In genomic region chr19:43595605-43595998, GRCh38 we compare ENCODE assay signal across 6 cellular contexts. TPM values are rescaled to one million over a fixed set of nuclear protein-coding genes. Genes with fewer than 3 reads are reported as not detected.
DNase-seq lines count a peak whose midpoint lies in the region; ATAC-seq, FAIRE-seq and TF ChIP-seq lines count a peak whose summit lies in the region.

No MANE protein-coding gene starts in this region.

- H3K27me3 ChIP-seq in K562 (ENCODE audit: control insufficient read depth in 2 of 2, insufficient read depth in 2 of 2, low read length in 2 of 2) = no peaks in the 10 kb centered on the region

- no peaks in the 10 kb centered on the region for H3K9me3 ChIP-seq in K562 (replicated peaks; ENCODE audit: control insufficient read depth, insufficient read depth, low read depth, low read length)

- TF ChIP-seq POLR2A in K562 (conservative IDR thresholded peaks at IDR 0.05) = no peak

- TSS peak; percentile 85 for BruUV-seq in K562 (replicated peaks; lab: Mats Ljungman, UMichigan)

- no peak for TF ChIP-seq CTCF in K562 (IDR thresholded peaks at IDR 0.05 in 2 of 3, conservative IDR thresholded peaks at IDR 0.05 in 1 of 3; ENCODE audit: insufficient read depth in 2 of 3, low read depth in 1 of 3, low read length in 3 of 3)
- TF ChIP-seq CTCF in nephron (IDR thresholded peaks at IDR 0.05; ENCODE audit: unreplicated experiment in 3 of 3) = no peak

- H4K20me1 ChIP-seq in K562 (replicated peaks; ENCODE audit: control insufficient read depth, insufficient read depth, low read length) = no peaks in the 10 kb centered on the region

- TF ChIP-seq RAD21 in K562 (CRISPR knock-in tag; conservative IDR thresholded peaks at IDR 0.05 in 1 of 2, IDR thresholded peaks at IDR 0.05 in 1 of 2) = no peak

- CTCF ChIA-PET in K562 (lab: Yijun Ruan, JAX; ENCODE audit: low intra/inter-chr PET ratio) = interaction anchor here (1.0 to 1.9 kb wide), 3 partner anchors 30 to 148 kb away, joined by 3 to 9 read pairs (median 6); no protein-coding TSS in a partner anchor

- peak overlapping the region; percentile 76 for H3K4me3 ChIP-seq in K562

- in situ Hi-C loops in K562 (cut with MboI) = no loop called here

- peak; percentile 30 for ATAC-seq in K562
- no peak for ATAC-seq in GM18520 (IDR thresholded peaks at IDR 0.05; ENCODE audit: unreplicated experiment)

- WGBS in K562 (ENCODE audit: insufficient coverage, low coverage, missing lambda C conversion rate) = 8% methylated on average over 16 of the region's 18 CpGs

- H3K4me1 Mint-ChIP-seq in nephron = peaks cover 38% of the 10 kb centered on the region

- peaks cover 15 to 47% of the 10 kb centered on the region in 2 experiments; a peak in 4 of 5 replicates for H3K4me1 ChIP-seq in K562 (replicated peaks in 1 of 2; ENCODE audit: control insufficient read depth in 2 of 2, insufficient read depth in 2 of 2, low read length in 2 of 2)

- intact Hi-C loops in K562 (cut with micrococcal nuclease) = no loop called here

- POLR2A ChIA-PET in K562 (lab: Yijun Ruan, JAX) = interaction anchor here (0.5 to 5.6 kb wide), 10 partner anchors 13 to 169 kb away, joined by 3 to 60 read pairs (median 4); partner anchors contain the start of genes PINLYP, SRRM5 and XRCC1

- peaks cover 27% of the 10 kb centered on the region for H3K36me3 Mint-ChIP-seq in nephron (ENCODE audit: low read depth)

- peak overlapping the region; percentile 81 for H3K27ac ChIP-seq in K562 (ENCODE audit: extremely low read depth, low read depth, low read length)

- no peak for TF ChIP-seq EP300 in K562 (IDR thresholded peaks at IDR 0.05; ENCODE audit: low read length)

- peak overlapping the region; percentile 94 to 98 (median 96) for H3K4me3 Mint-ChIP-seq in nephron

- peak overlapping the region; percentile 100 for H3K27ac Mint-ChIP-seq in nephron

- H3K9ac ChIP-seq in K562 (ENCODE audit: insufficient read depth in 1 of 2, low read depth in 2 of 2, low read length in 2 of 2) = peak overlapping the region; percentile 76 to 97

- no peak for FAIRE-seq in K562 (lab: Jason Lieb, UNC)

- H3K9me3 Mint-ChIP-seq in nephron = no peaks in the 10 kb centered on the region

- DNase-seq in stimulated activated CD4-positive, alpha-beta T cell treated with anti-CD3 and anti-CD28 coated beads, Interleukin-2, amount 100 ng/mL, for 24 hours = peak; percentile 18 to 41
- DNase-seq in stimulated activated CD4-positive, alpha-beta T cell treated with anti-CD3 and anti-CD28 coated beads, Interleukin-1b, Interleukin-23, amount 100 ng/mL, for 48 hours = no peak
- DNase-seq in K562 (ENCODE audit: extremely low read depth in 1 of 4, low spot score in 3 of 4) (no peak), NCI-H2107 treated with DMSO at 0.1 percent for 48 hours (lab: John Stamatoyannopoulos, UW; ENCODE audit: unreplicated experiment) (no peak)

- H3K27me3 Mint-ChIP-seq in nephron (ENCODE audit: low read depth) = no peaks in the 10 kb centered on the region

- H3K9me1 ChIP-seq in K562 (ENCODE audit: control insufficient read depth, insufficient read depth, low read length) = no peaks in the 10 kb centered on the region

- H2AFZ ChIP-seq in K562 (ENCODE audit: low read depth, low read length) = peak overlapping the region; percentile 75

- peak overlapping the region; percentile 75 for H3K4me2 ChIP-seq in K562 (ENCODE audit: insufficient read depth, low read length)

- H3K36me3 ChIP-seq in K562 (ENCODE audit: control insufficient read depth, insufficient read depth, low read length) = peaks cover 45% of the 10 kb centered on the region; the same call in 2 of the 3 replicates

- H3K79me2 ChIP-seq in K562 (ENCODE audit: control insufficient read depth, insufficient read depth, low read length) = peaks cover 41% of the 10 kb centered on the region

RNA-seq across cellular contexts. Expression of gene IRGQ, which starts 0.3 kb away (rescaled TPM):
- 18.5 and 25.1 TPM in 2 replicates for total RNA-seq in K562 (2011; cell fraction: chromatin; rRNA removed; ENCODE audit: low replicate concordance)
- 14.3 and 16.3 TPM in 2 replicates for total RNA-seq in K562 (2011; cell fraction: nucleolus; rRNA removed)
- 23.6 and 35.4 TPM in 2 replicates for total RNA-seq in K562 (2011; cell fraction: nucleoplasm; rRNA removed)
- total RNA-seq in K562 (2014; rRNA removed) = 5.3 and 7.3 TPM in 2 replicates
- 8.8 and 9.6 TPM in 2 replicates for total RNA-seq in K562 (2014; rRNA removed; fragmentation: Illumina TruSeq; extraction: Trizol)
- total RNA-seq in K562 (2015; rRNA removed; fragmentation: Illumina TruSeq; extraction: Trizol) = 7.8 and 7.9 TPM in 2 replicates
- 16.8 and 19.2 TPM in 2 replicates for total RNA-seq in K562 (2021)
- 8.3 and 11.2 TPM in 2 replicates for polyA plus RNA-seq in K562 (2011; rRNA removed)
- 6.4 and 14.2 TPM in 2 replicates for polyA plus RNA-seq in K562 (2011; cell fraction: cytosol; rRNA removed)
- 7.0 and 10.7 TPM in 2 replicates for polyA plus RNA-seq in K562 (2011; cell fraction: nucleus; rRNA removed)
- 2.1 and 2.5 TPM in 2 replicates for polyA plus RNA-seq in K562 (2012)
- 3.4 and 5.1 TPM in 2 replicates for polyA plus RNA-seq in K562 (2014; fragmentation: Illumina TruSeq; extraction: Trizol)
- polyA plus RNA-seq in K562 (2014; fragmentation: Nextera tagmentation; extraction: Ambion mirVana) = 10 to 100 TPM in 1 of 2 experiments, 1 to 10 TPM in 1; 3.5 to 11.2 TPM
- polyA plus RNA-seq in K562 (2014; rRNA removed) = 6.2 and 6.6 TPM in 2 replicates
- polyA minus RNA-seq in K562 (2011; rRNA and poly(A)+ RNA removed) = 13.0 and 15.6 TPM in 2 replicates
- 8.6 and 11.0 TPM in 2 replicates for polyA minus RNA-seq in K562 (2011; cell fraction: cytosol; rRNA and poly(A)+ RNA removed)
- 2.2 and 3.3 TPM in 2 replicates for polyA minus RNA-seq in K562 (2011; cell fraction: nucleus; rRNA and poly(A)+ RNA removed)

RNA-seq across cellular contexts. Expression of gene ZNF576, which starts 0.8 kb away (rescaled TPM):
- total RNA-seq in K562 (2011; cell fraction: chromatin; rRNA removed; ENCODE audit: low replicate concordance) = 16.8 and 39.5 TPM in 2 replicates
- 33.8 and 38.9 TPM in 2 replicates for total RNA-seq in K562 (2011; cell fraction: nucleolus; rRNA removed)
- 35.0 and 41.2 TPM in 2 replicates for total RNA-seq in K562 (2011; cell fraction: nucleoplasm; rRNA removed)
- total RNA-seq in K562 (2014; rRNA removed) (7.1 and 16.2 TPM in 2 replicates), K562 (2014; rRNA removed; fragmentation: Illumina TruSeq; extraction: Trizol) (5.6 and 6.8 TPM in 2 replicates), K562 (2015; rRNA removed; fragmentation: Illumina TruSeq; extraction: Trizol) (8.8 and 9.9 TPM in 2 replicates), K562 (2021) (14.2 and 18.2 TPM in 2 replicates)
- polyA plus RNA-seq in K562 (2011; rRNA removed) (7.3 and 9.7 TPM in 2 replicates), K562 (2014; fragmentation: Illumina TruSeq; extraction: Trizol) (12.5 and 12.7 TPM in 2 replicates), K562 (2014; fragmentation: Nextera tagmentation; extraction: Ambion mirVana) (10 to 100 TPM; 12.2 to 18.2 TPM), K562 (2014; rRNA removed) (12.8 and 17.4 TPM in 2 replicates)
- 14.2 and 34.8 TPM in 2 replicates for polyA plus RNA-seq in K562 (2011; cell fraction: cytosol; rRNA removed)
- 10.6 and 13.3 TPM in 2 replicates for polyA plus RNA-seq in K562 (2011; cell fraction: nucleus; rRNA removed)
- 12.8 and 12.9 TPM in 2 replicates for polyA plus RNA-seq in K562 (2012)
- 6.4 and 8.1 TPM in 2 replicates for polyA minus RNA-seq in K562 (2011; rRNA and poly(A)+ RNA removed)
- 5.5 and 6.7 TPM in 2 replicates for polyA minus RNA-seq in K562 (2011; cell fraction: cytosol; rRNA and poly(A)+ RNA removed)
- polyA minus RNA-seq in K562 (2011; cell fraction: nucleus; rRNA and poly(A)+ RNA removed) = 12.8 and 16.1 TPM in 2 replicates

RNA-seq across cellular contexts. Expression of gene SRRM5, which starts 16.3 kb away (rescaled TPM):
- 1.0 and 1.2 TPM in 2 replicates for total RNA-seq in K562 (2011; cell fraction: chromatin; rRNA removed; ENCODE audit: low replicate concordance)
- 0.33 TPM in 1 of 2 replicates, not detected in the other for total RNA-seq in K562 (2011; cell fraction: nucleolus; rRNA removed)
- 0.23 and 0.29 TPM in 2 replicates for total RNA-seq in K562 (2011; cell fraction: nucleoplasm; rRNA removed)
- 0.08 and 0.09 TPM in 2 replicates for total RNA-seq in K562 (2014; rRNA removed)
- 0.13 and 0.25 TPM in 2 replicates for total RNA-seq in K562 (2014; rRNA removed; fragmentation: Illumina TruSeq; extraction: Trizol)
- total RNA-seq in K562 (2015; rRNA removed; fragmentation: Illumina TruSeq; extraction: Trizol) = 0.08 and 0.18 TPM in 2 replicates
- total RNA-seq in K562 (2021) = 0.11 and 0.18 TPM in 2 replicates
- 0.10 and 0.18 TPM in 2 replicates for polyA plus RNA-seq in K562 (2011; rRNA removed)
- polyA plus RNA-seq in K562 (2011; cell fraction: cytosol; rRNA removed) = 0.01 and 0.03 TPM in 2 replicates
- 0.29 and 0.67 TPM in 2 replicates for polyA plus RNA-seq in K562 (2011; cell fraction: nucleus; rRNA removed)
- 0.26 and 0.37 TPM in 2 replicates for polyA plus RNA-seq in K562 (2012)
- polyA plus RNA-seq in K562 (2014; fragmentation: Illumina TruSeq; extraction: Trizol) = 0.43 and 0.45 TPM in 2 replicates
- polyA plus RNA-seq in K562 (2014; fragmentation: Nextera tagmentation; extraction: Ambion mirVana) = not detected
- 0.25 and 0.36 TPM in 2 replicates for polyA plus RNA-seq in K562 (2014; rRNA removed)
- 0.12 TPM in 1 of 2 replicates, not detected in the other for polyA minus RNA-seq in K562 (2011; rRNA and poly(A)+ RNA removed)
- not detected in 2 replicates for polyA minus RNA-seq in K562 (2011; cell fraction: cytosol; rRNA and poly(A)+ RNA removed)
- 0.22 TPM in 1 of 2 replicates, not detected in the other for polyA minus RNA-seq in K562 (2011; cell fraction: nucleus; rRNA and poly(A)+ RNA removed)

RNA-seq across cellular contexts. Expression of gene PINLYP, which starts 20.0 kb away (rescaled TPM):
- 0.30 and 1.1 TPM in 2 replicates for total RNA-seq in K562 (2011; cell fraction: chromatin; rRNA removed; ENCODE audit: low replicate concordance)
- 0.66 and 1.0 TPM in 2 replicates for total RNA-seq in K562 (2011; cell fraction: nucleolus; rRNA removed)
- total RNA-seq in K562 (2011; cell fraction: nucleoplasm; rRNA removed) = 0.76 and 0.95 TPM in 2 replicates
- total RNA-seq in K562 (2014; rRNA removed) (1.1 TPM in 2 replicates), K562 (2014; rRNA removed; fragmentation: Illumina TruSeq; extraction: Trizol) (1.1 and 1.7 TPM in 2 replicates), K562 (2015; rRNA removed; fragmentation: Illumina TruSeq; extraction: Trizol) (2.2 and 2.7 TPM in 2 replicates), K562 (2021) (1.00 and 2.4 TPM in 2 replicates)
- polyA plus RNA-seq in K562 (2011; rRNA removed) (1.0 and 1.5 TPM in 2 replicates), K562 (2014; fragmentation: Illumina TruSeq; extraction: Trizol) (2.8 and 4.7 TPM in 2 replicates), K562 (2014; fragmentation: Nextera tagmentation; extraction: Ambion mirVana) (1 to 10 TPM; 4.6 to 6.0 TPM), K562 (2014; rRNA removed) (6.7 and 8.0 TPM in 2 replicates)
- polyA plus RNA-seq in K562 (2011; cell fraction: cytosol; rRNA removed) = 0.73 and 1.8 TPM in 2 replicates
- polyA plus RNA-seq in K562 (2011; cell fraction: nucleus; rRNA removed) = 0.51 and 0.56 TPM in 2 replicates
- 3.9 and 4.2 TPM in 2 replicates for polyA plus RNA-seq in K562 (2012)
- 0.11 and 0.24 TPM in 2 replicates for polyA minus RNA-seq in K562 (2011; rRNA and poly(A)+ RNA removed)
- not detected in 2 replicates for polyA minus RNA-seq in K562 (2011; cell fraction: cytosol; rRNA and poly(A)+ RNA removed)
- polyA minus RNA-seq in K562 (2011; cell fraction: nucleus; rRNA and poly(A)+ RNA removed) = 0.67 TPM in 1 of 2 replicates, not detected in the other

RNA-seq across cellular contexts. Expression of gene XRCC1, which starts 20.3 kb away (rescaled TPM):
- total RNA-seq in K562 (2011; cell fraction: chromatin; rRNA removed; ENCODE audit: low replicate concordance) = 25.5 and 58.8 TPM in 2 replicates
- total RNA-seq in K562 (2011; cell fraction: nucleolus; rRNA removed) = 39.7 and 51.4 TPM in 2 replicates
- total RNA-seq in K562 (2011; cell fraction: nucleoplasm; rRNA removed) = 27.4 and 37.4 TPM in 2 replicates
- total RNA-seq in K562 (2014; rRNA removed) (31.5 and 40.2 TPM in 2 replicates), K562 (2014; rRNA removed; fragmentation: Illumina TruSeq; extraction: Trizol) (10.4 and 13.7 TPM in 2 replicates), K562 (2015; rRNA removed; fragmentation: Illumina TruSeq; extraction: Trizol) (24.4 and 24.9 TPM in 2 replicates), K562 (2021) (24.9 and 27.9 TPM in 2 replicates)
- polyA plus RNA-seq in K562 (2011; rRNA removed) (21.8 and 23.3 TPM in 2 replicates), K562 (2014; fragmentation: Illumina TruSeq; extraction: Trizol) (36.9 and 37.0 TPM in 2 replicates), K562 (2014; fragmentation: Nextera tagmentation; extraction: Ambion mirVana) (1 to 10 TPM; 1.5 to 5.2 TPM), K562 (2014; rRNA removed) (33.8 and 34.9 TPM in 2 replicates)
- 24.3 and 42.9 TPM in 2 replicates for polyA plus RNA-seq in K562 (2011; cell fraction: cytosol; rRNA removed)
- 24.5 and 33.4 TPM in 2 replicates for polyA plus RNA-seq in K562 (2011; cell fraction: nucleus; rRNA removed)
- polyA plus RNA-seq in K562 (2012) = 32.0 and 53.8 TPM in 2 replicates
- polyA minus RNA-seq in K562 (2011; rRNA and poly(A)+ RNA removed) = 15.2 and 24.9 TPM in 2 replicates
- polyA minus RNA-seq in K562 (2011; cell fraction: cytosol; rRNA and poly(A)+ RNA removed) = 20.2 and 26.3 TPM in 2 replicates
- polyA minus RNA-seq in K562 (2011; cell fraction: nucleus; rRNA and poly(A)+ RNA removed) = 17.1 and 18.3 TPM in 2 replicates

Comparison
In these comparisons a context has a peak if more than half of its experiments do, and no peak if none do; other contexts are left out.
1. DNase-seq: peak in stimulated activated CD4-positive, alpha-beta T cell treated with anti-CD3 and anti-CD28 coated beads, Interleukin-2, amount 100 ng/mL, for 24 hours (2 of 2); none in stimulated activated CD4-positive, alpha-beta T cell treated with anti-CD3 and anti-CD28 coated beads, Interleukin-1b, Interleukin-23, amount 100 ng/mL, for 48 hours (single experiment), K562 (0 of 4) and NCI-H2107 treated with DMSO at 0.1 percent for 48 hours (single experiment).